15 cellular contexts compared by ENCODE assay signal in genomic region chr1:199685369-199685768, GRCh38.
DNase-seq lines count a peak whose midpoint lies in the region; ATAC-seq and TF ChIP-seq lines count a peak whose summit lies in the region.
"Had no signal": no experiment of that assay in that cellular context is flagged by ENCODE, and none has a peak within 500 bp of the region (broad histone marks: within the 10 kb centered on the region; RNA-seq: fewer than 3 reads in every experiment).

No MANE protein-coding gene starts in this region.

- H3K4me1 Mint-ChIP-seq in chondrocyte (ENCODE audit: low read depth), result no peaks in the 10 kb centered on the region

- in situ Hi-C loops in gastrocnemius medialis (cut with MboI; ENCODE audit: low sequenced_read_pairs in 4 of 4), result loop anchor here (10.0 to 25.0 kb wide), 4 partner anchors 602 to 829 kb away; no protein-coding TSS in a partner anchor

- ATAC-seq in HG03342 (IDR thresholded peaks at IDR 0.05; ENCODE audit: unreplicated experiment) (no peak), gastrocnemius medialis (no peak)

- H3K4me3 ChIP-seq in epithelial cell of proximal tubule (ENCODE audit: low read depth, low read length) (no peak overlapping the region), spleen (no peak overlapping the region), gastrocnemius medialis (no peak overlapping the region)
- H3K4me3 ChIP-seq: neural progenitor cell, Peyer's patch had no signal

- intact Hi-C loops in spleen (cut with DNase I; ENCODE audit: low total_unique reads), result loop anchor here (10.0 kb wide), 1 partner anchor 619 kb away; no protein-coding TSS in a partner anchor
- intact Hi-C loops in gastrocnemius medialis (cut with DNase I; ENCODE audit: low total_unique reads), result loop anchor here (2.0 to 10.0 kb wide), 3 partner anchors 621 to 1117 kb away; no protein-coding TSS in a partner anchor

- no peaks in the 10 kb centered on the region for H3K36me3 Mint-ChIP-seq in chondrocyte (ENCODE audit: low read depth)
- H3K36me3 Mint-ChIP-seq: neural progenitor cell had no signal

- H3K27me3 ChIP-seq in spleen (replicated peaks in 1 of 7), result peaks cover 0 to 4% (median 0%) of the 10 kb centered on the region in 7 donors
- H3K27me3 ChIP-seq in gastrocnemius medialis, result no peaks in the 10 kb centered on the region
- H3K27me3 ChIP-seq: neural progenitor cell, Peyer's patch had no signal

- H3K9me3 ChIP-seq in spleen (no peaks in the 10 kb centered on the region), gastrocnemius medialis (no peaks in the 10 kb centered on the region)
- H3K9me3 ChIP-seq: Peyer's patch had no signal

- H3K36me3 ChIP-seq in spleen (no peaks in the 10 kb centered on the region), gastrocnemius medialis (no peaks in the 10 kb centered on the region)
- H3K36me3 ChIP-seq: neural progenitor cell, Peyer's patch had no signal

- H3K27ac ChIP-seq in spleen (no peak overlapping the region), gastrocnemius medialis (no peak overlapping the region)
- H3K27ac ChIP-seq: epithelial cell of prostate, KMS-11, neural progenitor cell, Peyer's patch, VCaP had no signal

- H3K4me1 ChIP-seq in spleen (peaks cover 0 to 4% (median 0%) of the 10 kb centered on the region in 6 donors), gastrocnemius medialis (no peaks in the 10 kb centered on the region)

- TF ChIP-seq CTCF in epithelial cell of proximal tubule (conservative IDR thresholded peaks at IDR 0.05; ENCODE audit: low read depth, low read length), result no peak
- no peak for TF ChIP-seq CTCF in chondrocyte (IDR thresholded peaks at IDR 0.05)
- no peak for TF ChIP-seq CTCF in spleen (IDR thresholded peaks at IDR 0.05 in 8 of 11, conservative IDR thresholded peaks at IDR 0.05 in 3 of 11)
- no peak for TF ChIP-seq CTCF in gastrocnemius medialis (IDR thresholded peaks at IDR 0.05 in 4 of 5, conservative IDR thresholded peaks at IDR 0.05 in 1 of 5)

- no peaks in the 10 kb centered on the region for H3K9me3 Mint-ChIP-seq in chondrocyte (ENCODE audit: low read depth)
- H3K9me3 Mint-ChIP-seq: CD4-positive, alpha-beta T cell; neural progenitor cell had no signal

- TF ChIP-seq POLR2A in spleen (IDR thresholded peaks at IDR 0.05) (no peak), gastrocnemius medialis (IDR thresholded peaks at IDR 0.05) (no peak)

- H3K27me3 Mint-ChIP-seq in chondrocyte (ENCODE audit: low read depth), result peaks cover 36% of the 10 kb centered on the region

- H3K27ac Mint-ChIP-seq in chondrocyte (ENCODE audit: unreplicated experiment), result no peak overlapping the region
- H3K27ac Mint-ChIP-seq: CD4-positive, alpha-beta T cell; neural progenitor cell had no signal

- DNase-seq in DMS53 treated with DMSO at 0.1 percent for 48 hours (lab: John Stamatoyannopoulos, UW; ENCODE audit: unreplicated experiment) (peak; percentile 10), NCI-H69 (lab: John Stamatoyannopoulos, UW) (peak; percentile 12), epithelial cell of proximal tubule (ENCODE audit: low read depth) (peak; percentile 27), non-pigmented ciliary epithelial cell (ENCODE audit: low read depth) (peak; percentile 57), chondrocyte (ENCODE audit: low spot score) (no peak), spleen (no peak), gastrocnemius medialis (no peak)
- DNase-seq: CD4-positive, alpha-beta T cell; left cardiac atrium had no signal

- WGBS in spleen, 5 donors, result 68 to 85% (median 74%) methylated on average over 2 of the region's 2 CpGs

- H3K4me3 Mint-ChIP-seq in chondrocyte (ENCODE audit: unreplicated experiment), result no peak overlapping the region
- H3K4me3 Mint-ChIP-seq: CD4-positive, alpha-beta T cell; neural progenitor cell had no signal

Comparison
In these comparisons a context has a peak if more than half of its experiments do, and no peak if none do; other contexts are left out.
1. DNase-seq: peak in DMS53 treated with DMSO at 0.1 percent for 48 hours (single experiment), NCI-H69 (single experiment), epithelial cell of proximal tubule (single experiment) and non-pigmented ciliary epithelial cell (single experiment); none in chondrocyte (single experiment), spleen (single experiment) and gastrocnemius medialis (0 of 2).